ENCODE assay signal across 31 cellular contexts in the genomic region with DNA sequence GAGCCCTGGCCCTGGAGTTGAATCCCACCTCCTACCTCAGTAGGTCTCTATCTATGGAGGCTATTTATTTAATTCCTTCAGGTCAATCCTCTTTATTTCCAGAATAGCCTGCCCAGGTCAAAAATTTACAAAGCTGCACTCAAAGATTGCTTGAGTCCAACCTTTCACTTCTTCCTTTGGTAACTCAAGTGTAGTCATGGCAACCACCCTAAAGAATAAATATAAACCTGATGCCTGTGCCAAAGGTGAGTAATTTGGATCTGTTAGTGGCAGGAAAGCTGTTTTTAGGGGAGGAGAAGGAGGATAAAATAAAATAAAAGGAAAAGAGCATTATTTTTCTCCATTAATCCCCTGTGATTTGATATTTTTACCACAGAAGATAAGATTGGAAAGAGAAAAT. TPM values are rescaled to one million over a fixed set of nuclear protein-coding genes. Genes with fewer than 3 reads are reported as not detected.
DNase-seq lines count a peak whose midpoint lies in the region; ATAC-seq, FAIRE-seq and TF ChIP-seq lines count a peak whose summit lies in the region.
"Had no signal": no experiment of that assay in that cellular context is flagged by ENCODE, and none has a peak within 500 bp of the region (broad histone marks: within the 10 kb centered on the region; RNA-seq: fewer than 3 reads in every experiment).

No MANE protein-coding gene starts in this region.

- H3K9ac ChIP-seq in GM12878 (ENCODE audit: control insufficient read depth, insufficient read depth, low read length), result no peak overlapping the region

- SMC1A ChIA-PET in GM12878 (lab: Charles Lee; ENCODE audit: uncharacterized antibody, unreplicated experiment), result no interaction called here

- TF ChIP-seq CTCF in GM12878 (IDR thresholded peaks at IDR 0.05 in 2 of 3, conservative IDR thresholded peaks at IDR 0.05 in 1 of 3; ENCODE audit: control insufficient read depth in 2 of 3, extremely low read depth in 1 of 3, insufficient read depth in 1 of 3, low read depth in 3 of 3, low read length in 3 of 3) (no peak), foreskin keratinocyte (conservative IDR thresholded peaks at IDR 0.05) (no peak), tibial artery (IDR thresholded peaks at IDR 0.05) (no peak), lower lobe of right lung (IDR thresholded peaks at IDR 0.05) (no peak), gastrocnemius medialis (IDR thresholded peaks at IDR 0.05 in 4 of 5, conservative IDR thresholded peaks at IDR 0.05 in 1 of 5) (no peak)

- H2AFZ ChIP-seq in GM12878 (ENCODE audit: control insufficient read depth, low read depth, low read length), result no peak overlapping the region
- H2AFZ ChIP-seq: PC-9 had no signal

- intact Hi-C loops in GM12878 (cut with micrococcal nuclease; ENCODE audit: unreplicated experiment) (no loop called here), tibial artery (cut with DNase I; ENCODE audit: low total_unique reads) (no loop called here), lower lobe of right lung (cut with DNase I) (no loop called here), gastrocnemius medialis (cut with DNase I; ENCODE audit: low total_unique reads) (no loop called here)

- H3K79me2 ChIP-seq in GM12878 (ENCODE audit: control insufficient read depth, insufficient read depth, low read length), result no peaks in the 10 kb centered on the region

- BruUV-seq in GM12878 (replicated peaks; lab: Mats Ljungman, UMichigan), result no TSS peak

- H3K9me3 ChIP-seq in GM12878 (replicated peaks; ENCODE audit: control insufficient read depth, insufficient read depth, low read length), result no peaks in the 10 kb centered on the region
- no peaks in the 10 kb centered on the region for H3K9me3 ChIP-seq in tibial artery
- H3K9me3 ChIP-seq in lower lobe of right lung, result no peaks in the 10 kb centered on the region
- no peaks in the 10 kb centered on the region for H3K9me3 ChIP-seq in gastrocnemius medialis
- H3K9me3 ChIP-seq: BE2C, colonic mucosa, tibial nerve had no signal

- RAD21 ChIA-PET in GM12878 (lab: Charles Lee; ENCODE audit: unreplicated experiment), result no interaction called here

- in situ Hi-C loops in GM12878 (cut with MboI), result no loop called here
- in situ Hi-C loops in gastrocnemius medialis (cut with MboI; ENCODE audit: low sequenced_read_pairs in 4 of 4), result no loop called here

- no peak overlapping the region for H3K27ac ChIP-seq in GM12878 (ENCODE audit: control insufficient read depth, insufficient read depth)
- no peak overlapping the region for H3K27ac ChIP-seq in foreskin keratinocyte
- no peak overlapping the region for H3K27ac ChIP-seq in tibial artery
- no peak overlapping the region for H3K27ac ChIP-seq in lower lobe of right lung
- no peak overlapping the region for H3K27ac ChIP-seq in gastrocnemius medialis
- H3K27ac ChIP-seq: colonic mucosa, PC-9, tibial nerve had no signal

- no peaks in the 10 kb centered on the region for H3K4me1 ChIP-seq in GM12878 (ENCODE audit: control insufficient read depth, insufficient read depth, low read length)
- H3K4me1 ChIP-seq in foreskin keratinocyte, result no peaks in the 10 kb centered on the region
- peaks cover 0 to 79% (median 17%) of the 10 kb centered on the region in 4 donors for H3K4me1 ChIP-seq in tibial artery
- H3K4me1 ChIP-seq in lower lobe of right lung, result peaks cover 5% of the 10 kb centered on the region
- no peaks in the 10 kb centered on the region for H3K4me1 ChIP-seq in gastrocnemius medialis
- H3K4me1 ChIP-seq: BE2C, colonic mucosa had no signal

- H3K36me3 ChIP-seq in GM12878 (ENCODE audit: control insufficient read depth in 2 of 2, insufficient read depth in 2 of 2, low read length in 1 of 2), result no peaks in the 10 kb centered on the region
- H3K36me3 ChIP-seq in tibial artery, result no peaks in the 10 kb centered on the region
- no peaks in the 10 kb centered on the region for H3K36me3 ChIP-seq in lower lobe of right lung
- no peaks in the 10 kb centered on the region for H3K36me3 ChIP-seq in gastrocnemius medialis
- H3K36me3 ChIP-seq: BE2C, colonic mucosa, tibial nerve had no signal

- ATAC-seq in GM12878 (no peak), foreskin keratinocyte (peak; percentile 69), lower lobe of right lung (no peak), gastrocnemius medialis (no peak)
- ATAC-seq: activated T-cell treated with anti-CD3 and anti-CD28 coated beads, Interleukin-2, amount 50 U/mL, for 72 hours; stimulated activated naive CD8-positive, alpha-beta T cell treated with anti-CD3 and anti-CD28 coated beads, Interleukin-15, amount 100 ng/mL, for 72 hours; T-cell had no signal

- DNase-seq in SIG-M5 treated with dmso at 0.1 percent for 504 hours (lab: John Stamatoyannopoulos, UW; ENCODE audit: unreplicated experiment) (peak; percentile 3), SIG-M5 (lab: John Stamatoyannopoulos, UW) (no peak), GM12878 (ENCODE audit: low read depth, low spot score) (no peak), foreskin keratinocyte (peak; percentile 32 to 52), tibial artery (no peak), lower lobe of right lung (no peak), gastrocnemius medialis (no peak), NCI-H1694 treated with DMSO at 0.1 percent for 48 hours (lab: John Stamatoyannopoulos, UW) (no peak)
- DNase-seq: activated CD4-positive, alpha-beta T cell treated with anti-CD3 and anti-CD28 coated beads, Interleukin-2, amount 50 U/mL, for 4 hours; activated CD4-positive, CD25-positive, alpha-beta regulatory T cell; activated naive CD4-positive, alpha-beta T cell treated with Interleukin-2 at 50 U/mL for 16 hours; activated T-cell treated with anti-CD3 and anti-CD28 coated beads, Interleukin-2, amount 50 U/mL, for 72 hours; BE2C; CD8-positive, alpha-beta memory T cell; colonic mucosa; DMS153; effector CD8-positive, alpha-beta T cell; erythroblast; foreskin fibroblast; H7; IMR-90; mesenchymal stem cell; NCI-H2029 treated with DMSO at 0.1 percent for 48 hours; NCI-H510A; occipital lobe; PC-9; SHP77 treated with DMSO at 0.1 percent for 48 hours; stimulated activated naive CD8-positive, alpha-beta T cell treated with anti-CD3 and anti-CD28 coated beads, Interleukin-15, amount 100 ng/mL, for 72 hours; T-cell had no signal

- TF ChIP-seq EP300 in GM12878 (IDR thresholded peaks at IDR 0.05; ENCODE audit: borderline replicate concordance in 1 of 2, control insufficient read depth in 1 of 2, low read depth in 2 of 2, low read length in 2 of 2), result no peak

- H3K4me3 ChIP-seq in GM12878 (no peak overlapping the region), tibial artery (no peak overlapping the region), lower lobe of right lung (no peak overlapping the region), gastrocnemius medialis (no peak overlapping the region)
- H3K4me3 ChIP-seq: colonic mucosa, PC-9, tibial nerve had no signal

- no peaks in the 10 kb centered on the region for H4K20me1 ChIP-seq in GM12878 (ENCODE audit: control insufficient read depth, insufficient read depth)

- CTCF ChIA-PET in GM12878 (lab: Yijun Ruan, JAX), result interaction anchor here (0.5 to 1.0 kb wide), 3 partner anchors 70 to 243 kb away, joined by 3 read pairs; no protein-coding TSS in a partner anchor

- POLR2A ChIA-PET in GM12878 (lab: Charles Lee), result no interaction called here

- no peak for TF ChIP-seq RAD21 in GM12878 (IDR thresholded peaks at IDR 0.05; ENCODE audit: insufficient read depth, low read depth, low read length)

- no peak for FAIRE-seq in GM12878 (lab: Jason Lieb, UNC)
- FAIRE-seq: G401.6 had no signal

- H3K4me2 ChIP-seq in GM12878 (ENCODE audit: control insufficient read depth, insufficient read depth), result no peak overlapping the region
- H3K4me2 ChIP-seq: PC-9 had no signal

- TF ChIP-seq POLR2A in GM12878 (IDR thresholded peaks at IDR 0.05; ENCODE audit: low read depth, low read length), result no peak
- no peak for TF ChIP-seq POLR2A in gastrocnemius medialis (IDR thresholded peaks at IDR 0.05)

- no peaks in the 10 kb centered on the region for H3K27me3 ChIP-seq in GM12878 (replicated peaks in 1 of 2; ENCODE audit: control insufficient read depth in 2 of 2, insufficient read depth in 2 of 2, low read length in 1 of 2)
- no peaks in the 10 kb centered on the region for H3K27me3 ChIP-seq in foreskin keratinocyte
- no peaks in the 10 kb centered on the region for H3K27me3 ChIP-seq in tibial artery
- H3K27me3 ChIP-seq in lower lobe of right lung (ENCODE audit: low read depth), result no peaks in the 10 kb centered on the region
- H3K27me3 ChIP-seq in gastrocnemius medialis, result no peaks in the 10 kb centered on the region
- H3K27me3 ChIP-seq: BE2C, colonic mucosa, tibial nerve had no signal

TF ChIP-seq in GM12878, 131 proteins besides CTCF, POLR2A, EP300 and RAD21 (continues in another document):
- TF ChIP-seq, protein P1, sequence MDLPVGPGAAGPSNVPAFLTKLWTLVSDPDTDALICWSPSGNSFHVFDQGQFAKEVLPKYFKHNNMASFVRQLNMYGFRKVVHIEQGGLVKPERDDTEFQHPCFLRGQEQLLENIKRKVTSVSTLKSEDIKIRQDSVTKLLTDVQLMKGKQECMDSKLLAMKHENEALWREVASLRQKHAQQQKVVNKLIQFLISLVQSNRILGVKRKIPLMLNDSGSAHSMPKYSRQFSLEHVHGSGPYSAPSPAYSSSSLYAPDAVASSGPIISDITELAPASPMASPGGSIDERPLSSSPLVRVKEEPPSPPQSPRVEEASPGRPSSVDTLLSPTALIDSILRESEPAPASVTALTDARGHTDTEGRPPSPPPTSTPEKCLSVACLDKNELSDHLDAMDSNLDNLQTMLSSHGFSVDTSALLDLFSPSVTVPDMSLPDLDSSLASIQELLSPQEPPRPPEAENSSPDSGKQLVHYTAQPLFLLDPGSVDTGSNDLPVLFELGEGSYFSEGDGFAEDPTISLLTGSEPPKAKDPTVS (IDR thresholded peaks at IDR 0.05; ENCODE audit: low read depth, low read length), result no peak

RNA-seq across cellular contexts. Expression of a gene that starts 29.7 kb away (rescaled TPM):
- total RNA-seq in GM12878 (2013; cell fraction: nucleolus; rRNA removed), result 0.33 and 0.47 TPM in 2 replicates
- total RNA-seq in GM12878 (2014; rRNA removed) (0.05 and 0.06 TPM in 2 replicates), GM12878 (2014; rRNA removed; fragmentation: Illumina TruSeq; extraction: Trizol) (0.09 and 0.22 TPM in 2 replicates), GM12878 (2021) (0.08 and 0.31 TPM in 2 replicates), foreskin keratinocyte (4.2 and 5.1 TPM in 2 replicates), lower lobe of right lung (143 TPM), gastrocnemius medialis (10 to 100 TPM; 13.9 to 19.6 (median 15.0) TPM)
- polyA plus RNA-seq in GM12878 (2011; ENCODE audit: low read depth), result not detected
- polyA plus RNA-seq in GM12878 (2011; rRNA removed) (1.5 and 1.8 TPM in 2 replicates), GM12878 (2014; fragmentation: Illumina TruSeq; extraction: Trizol) (0.02 and 0.12 TPM in 2 replicates), GM12878 (2014; fragmentation: Nextera tagmentation; extraction: Ambion mirVana) (under 1 TPM in 1 of 2 experiments, not detected in 1; 0.05 TPM), GM12878 (2014; rRNA removed) (0.05 TPM in 2 replicates), GM12878 (2016; fragmentation: Nextera tagmentation; extraction: Ambion mirVana) (under 1 TPM in 1 of 2 experiments, not detected in 1; 0.16 TPM), foreskin keratinocyte (1.9 TPM in 2 replicates)
- 1.1 and 1.5 TPM in 2 replicates for polyA plus RNA-seq in GM12878 (2011; cell fraction: cytosol; rRNA removed)
- 1.1 and 1.3 TPM in 2 replicates for polyA plus RNA-seq in GM12878 (2011; cell fraction: nucleus; rRNA removed)
- polyA plus RNA-seq in GM12878 (2012), result 0.01 and 0.14 TPM in 2 replicates
- polyA minus RNA-seq in GM12878 (2011; rRNA and poly(A)+ RNA removed), result 2.6 and 3.9 TPM in 2 replicates
- 0.67 and 0.73 TPM in 2 replicates for polyA minus RNA-seq in GM12878 (2011; cell fraction: cytosol; rRNA and poly(A)+ RNA removed)
- 3.0 and 3.3 TPM in 2 replicates for polyA minus RNA-seq in GM12878 (2011; cell fraction: nucleus; rRNA and poly(A)+ RNA removed)
- total RNA-seq: PC-9 had no signal

Comparison
In these comparisons a context has a peak if more than half of its experiments do, and no peak if none do; other contexts are left out.
1. DNase-seq: peak in SIG-M5 treated with dmso at 0.1 percent for 504 hours (single experiment) and foreskin keratinocyte (2 of 2); none in SIG-M5 (single experiment), GM12878 (single experiment), tibial artery (0 of 2), lower lobe of right lung (single experiment), gastrocnemius medialis (0 of 2) and NCI-H1694 treated with DMSO at 0.1 percent for 48 hours (single experiment).